10 cellular contexts compared by ENCODE assay signal in the genomic region with DNA sequence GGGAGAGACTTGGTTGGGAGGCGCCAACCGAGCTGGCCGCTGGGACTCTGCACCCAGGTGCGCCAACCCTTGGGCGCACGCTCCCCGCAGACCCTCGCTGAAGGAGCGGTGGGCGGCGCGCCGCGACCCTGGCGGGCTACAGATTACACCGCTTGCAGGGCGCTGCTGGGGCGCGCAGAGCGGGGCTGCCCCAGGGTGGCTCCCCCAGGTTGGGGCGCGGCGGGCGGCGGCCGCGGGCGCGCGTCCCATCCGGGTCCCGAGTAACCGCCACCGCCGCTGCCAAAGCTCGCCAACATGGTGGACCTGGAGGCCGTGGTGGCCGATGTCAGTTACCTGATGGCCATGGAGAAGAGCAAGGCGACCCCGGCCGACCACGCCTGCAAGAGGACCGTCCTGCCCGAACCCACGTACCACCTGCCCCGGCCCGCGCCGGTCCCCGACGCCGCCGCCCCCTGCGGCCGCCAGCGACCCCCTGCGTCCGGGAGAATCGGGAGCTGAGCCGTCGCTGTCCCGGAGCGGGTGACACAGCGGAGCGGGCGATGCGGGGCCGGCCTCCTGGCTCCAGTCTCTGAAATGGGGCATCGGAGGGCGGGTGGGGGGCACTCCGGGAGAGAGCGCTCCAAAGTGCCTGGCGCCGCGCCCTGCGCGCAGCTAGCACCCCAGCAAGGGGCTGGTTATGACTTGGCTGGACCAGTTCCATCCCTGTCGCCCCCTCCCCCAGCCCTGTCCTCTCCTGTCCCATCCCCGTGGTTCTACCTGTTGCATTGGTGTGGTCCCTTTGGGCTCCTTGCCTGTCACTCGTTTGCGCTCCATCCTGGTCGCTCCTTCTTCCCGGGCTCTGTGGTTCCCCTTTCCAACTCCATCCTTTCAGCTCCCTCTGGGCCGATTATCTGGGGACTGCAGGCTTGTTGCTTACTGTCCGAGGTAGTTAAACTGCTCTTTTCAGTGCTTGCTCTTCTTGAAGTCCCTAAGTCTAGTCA.
DNase-seq lines count a peak whose midpoint lies in the region; ATAC-seq, FAIRE-seq and TF ChIP-seq lines count a peak whose summit lies in the region.
"Had no signal": no experiment of that assay in that cellular context is flagged by ENCODE, and none has a peak within 500 bp of the region (broad histone marks: within the 10 kb centered on the region; RNA-seq: fewer than 3 reads in every experiment).

No MANE protein-coding gene starts in this region.

- H4K20me1 ChIP-seq in astrocyte (ENCODE audit: insufficient read depth, low read length), result no peaks in the 10 kb centered on the region

- intact Hi-C loops in upper lobe of right lung (cut with DNase I), result no loop called here

- H3K9me3 Mint-ChIP-seq in activated naive CD4-positive, alpha-beta T cell treated with anti-CD3 and anti-CD28 coated beads, Interleukin-2, amount 10 ng/mL, durations not matched to agents 7 days and 5 days, result no peaks in the 10 kb centered on the region
- no peaks in the 10 kb centered on the region for H3K9me3 Mint-ChIP-seq in astrocyte (ENCODE audit: unreplicated experiment)

- no peak overlapping the region for H2BK5ac ChIP-seq in mesenchymal stem cell (ENCODE audit: low read depth, low read length, poor library complexity, severe bottlenecking)

- no peak overlapping the region for H3K4me3 ChIP-seq in astrocyte (ENCODE audit: insufficient read depth, low read depth, low read length)
- H3K4me3 ChIP-seq in mesenchymal stem cell (ENCODE audit: insufficient read depth in 1 of 2, low read depth in 1 of 2, low read length in 2 of 2), result peak overlapping the region in 1 of 2 experiments; percentile 16
- peak overlapping the region; percentile 33 for H3K4me3 ChIP-seq in upper lobe of right lung

- ATAC-seq in upper lobe of right lung, result peak; percentile 51
- ATAC-seq in GM19324 (IDR thresholded peaks at IDR 0.05; ENCODE audit: low FRiP score, unreplicated experiment), result no peak

- H2BK120ac ChIP-seq in mesenchymal stem cell (ENCODE audit: low read depth, low read length), result no peak overlapping the region

- H3K9ac ChIP-seq in astrocyte (ENCODE audit: low read length) (no peak overlapping the region), mesenchymal stem cell (ENCODE audit: low read length) (no peak overlapping the region)

- no peak overlapping the region for H3K18ac ChIP-seq in mesenchymal stem cell (ENCODE audit: low read depth in 1 of 2, low read length in 2 of 2)

- H2AK5ac ChIP-seq in mesenchymal stem cell (ENCODE audit: low read length, severe bottlenecking), result no peak overlapping the region

- H3K27me3 ChIP-seq in astrocyte (ENCODE audit: insufficient read depth, low read length) (peaks cover 53% of the 10 kb centered on the region), mesenchymal stem cell (ENCODE audit: control insufficient read depth in 1 of 2, insufficient read depth in 1 of 2, low read length in 2 of 2) (peaks cover 61 to 62% of the 10 kb centered on the region in 2 experiments), upper lobe of right lung (peaks cover 56% of the 10 kb centered on the region)

- H3K36me3 ChIP-seq in astrocyte (ENCODE audit: insufficient read depth, low read length) (no peaks in the 10 kb centered on the region), mesenchymal stem cell (ENCODE audit: control insufficient read depth in 1 of 2, insufficient read depth in 2 of 2, low read depth in 1 of 2, low read length in 2 of 2) (no peaks in the 10 kb centered on the region), upper lobe of right lung (no peaks in the 10 kb centered on the region)

- H3K4me1 ChIP-seq in astrocyte (ENCODE audit: insufficient read depth, low read length), result no peaks in the 10 kb centered on the region
- H3K4me1 ChIP-seq in mesenchymal stem cell (ENCODE audit: control insufficient read depth, insufficient read depth, low read depth, low read length), result peaks cover 11% of the 10 kb centered on the region
- H3K4me1 ChIP-seq in upper lobe of right lung, result peaks cover 20% of the 10 kb centered on the region

- FAIRE-seq in astrocyte (lab: Jason Lieb, UNC), result no peak
- FAIRE-seq: G401.6 had no signal

- H3K79me1 ChIP-seq in mesenchymal stem cell (replicated peaks; ENCODE audit: low read length, poor library complexity, severe bottlenecking), result no peaks in the 10 kb centered on the region

- H2AFZ ChIP-seq in astrocyte (ENCODE audit: low read depth, low read length), result no peak overlapping the region
- no peak overlapping the region for H2AFZ ChIP-seq in mesenchymal stem cell (ENCODE audit: low read depth, low read length)

- no peak overlapping the region for H2BK12ac ChIP-seq in mesenchymal stem cell (ENCODE audit: low read length in 2 of 2)

- H3K23ac ChIP-seq in mesenchymal stem cell (ENCODE audit: low read length in 2 of 2), result peak overlapping the region in 1 of 2 experiments; percentile 42

- peaks cover 2% of the 10 kb centered on the region for H3K36me3 Mint-ChIP-seq in activated naive CD4-positive, alpha-beta T cell treated with anti-CD3 and anti-CD28 coated beads, Interleukin-2, amount 10 ng/mL, durations not matched to agents 7 days and 5 days
- no peaks in the 10 kb centered on the region for H3K36me3 Mint-ChIP-seq in astrocyte (ENCODE audit: low read depth, unreplicated experiment)

- H3K27ac Mint-ChIP-seq in activated naive CD4-positive, alpha-beta T cell treated with anti-CD3 and anti-CD28 coated beads, Interleukin-2, amount 10 ng/mL, durations not matched to agents 7 days and 5 days, result no peak overlapping the region
- no peak overlapping the region for H3K27ac Mint-ChIP-seq in astrocyte (ENCODE audit: unreplicated experiment)

- no peak overlapping the region for H2BK15ac ChIP-seq in mesenchymal stem cell (ENCODE audit: low read depth, poor library complexity, severe bottlenecking)

- H3K4me1 Mint-ChIP-seq in activated naive CD4-positive, alpha-beta T cell treated with anti-CD3 and anti-CD28 coated beads, Interleukin-2, amount 10 ng/mL, durations not matched to agents 7 days and 5 days, result peaks cover 33% of the 10 kb centered on the region
- peaks cover 2% of the 10 kb centered on the region for H3K4me1 Mint-ChIP-seq in astrocyte (ENCODE audit: low read depth, unreplicated experiment)

- no peak overlapping the region for H4K91ac ChIP-seq in mesenchymal stem cell (ENCODE audit: low read length)

- CTCF ChIA-PET in activated naive CD4-positive, alpha-beta T cell treated with anti-CD3 and anti-CD28 coated beads, Interleukin-2, amount 10 ng/mL, durations not matched to agents 7 days and 5 days (lab: Charles Lee), result no interaction called here

- H3K4me2 ChIP-seq in astrocyte (ENCODE audit: low read length) (no peak overlapping the region), mesenchymal stem cell (ENCODE audit: low read length, poor library complexity, severe bottlenecking) (peak overlapping the region; percentile 45)

- TF ChIP-seq CTCF in astrocyte (IDR thresholded peaks at IDR 0.05; ENCODE audit: insufficient read depth, low read depth, low read length), result no peak
- no peak for TF ChIP-seq CTCF in upper lobe of right lung (IDR thresholded peaks at IDR 0.05)

- WGBS in mesenchymal stem cell, result 1% methylated on average over 63 of the region's 85 CpGs

- peaks cover 80% of the 10 kb centered on the region for H3K27me3 Mint-ChIP-seq in activated naive CD4-positive, alpha-beta T cell treated with anti-CD3 and anti-CD28 coated beads, Interleukin-2, amount 10 ng/mL, durations not matched to agents 7 days and 5 days
- peaks cover 67% of the 10 kb centered on the region for H3K27me3 Mint-ChIP-seq in astrocyte (ENCODE audit: low read depth, unreplicated experiment)

- no peak overlapping the region for H4K8ac ChIP-seq in mesenchymal stem cell (ENCODE audit: low read length)

- H3K9me3 ChIP-seq in astrocyte (ENCODE audit: insufficient read depth, low read depth, low read length) (no peaks in the 10 kb centered on the region), mesenchymal stem cell (ENCODE audit: control insufficient read depth, low read length) (no peaks in the 10 kb centered on the region), upper lobe of right lung (no peaks in the 10 kb centered on the region)

- H3K4me3 Mint-ChIP-seq in activated naive CD4-positive, alpha-beta T cell treated with anti-CD3 and anti-CD28 coated beads, Interleukin-2, amount 10 ng/mL, durations not matched to agents 7 days and 5 days, result peak overlapping the region; percentile 52
- peak overlapping the region; percentile 82 for H3K4me3 Mint-ChIP-seq in astrocyte (ENCODE audit: unreplicated experiment)

- no peak overlapping the region for H3K14ac ChIP-seq in mesenchymal stem cell (ENCODE audit: low read length in 2 of 2)

- no peak overlapping the region for H3K27ac ChIP-seq in astrocyte (ENCODE audit: low read depth, low read length)
- no peak overlapping the region for H3K27ac ChIP-seq in mesenchymal stem cell (ENCODE audit: low read length, poor library complexity, severe bottlenecking)
- no peak overlapping the region for H3K27ac ChIP-seq in upper lobe of right lung

- H3K79me2 ChIP-seq in astrocyte (ENCODE audit: insufficient read depth, low read length), result no peaks in the 10 kb centered on the region

- no peak overlapping the region for H3K4ac ChIP-seq in mesenchymal stem cell (ENCODE audit: low read depth in 1 of 2, low read length in 2 of 2)

- DNase-seq in activated naive CD4-positive, alpha-beta T cell treated with anti-CD3 and anti-CD28 coated beads, Interleukin-2, amount 10 ng/mL, durations not matched to agents 7 days and 5 days, result no peak
- no peak for DNase-seq in activated naive CD4-positive, alpha-beta T cell treated with Interleukin-2 at 50 U/mL for 16 hours
- DNase-seq in astrocyte (ENCODE audit: low read depth), result no peak
- no peak for DNase-seq in mesenchymal stem cell
- DNase-seq in upper lobe of right lung, result no peak
- DNase-seq in AG08395 (ENCODE audit: low spot score), result no peak
- no peak for DNase-seq in OCI-M2 (lab: John Stamatoyannopoulos, UW; ENCODE audit: unreplicated experiment)
- DNase-seq: NCI-H187 had no signal
